Comparison of ENCODE assay signal across 8 cellular contexts in the genomic region with DNA sequence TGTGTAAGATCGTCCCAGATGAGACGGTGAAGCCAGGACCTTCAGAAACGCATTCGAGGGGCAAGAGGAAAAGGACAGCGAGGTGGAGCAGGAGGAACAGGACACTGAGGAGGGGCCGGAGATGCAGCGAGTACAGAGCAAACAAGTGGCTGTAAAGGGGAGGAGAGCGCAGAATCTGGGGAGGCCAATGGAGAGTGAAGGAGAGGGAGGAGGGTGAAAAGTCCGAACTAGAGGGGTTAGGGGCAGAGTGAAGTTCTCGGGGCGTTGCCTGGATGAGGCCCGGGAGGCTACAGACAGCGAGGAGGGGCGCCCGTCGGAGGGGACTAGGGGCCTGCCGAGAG. TPM values are rescaled to one million over a fixed set of nuclear protein-coding genes. Genes with fewer than 3 reads are reported as not detected.
A peak's percentile ranks its signal among the peaks of the same experiment; 100 is the strongest.
DNase-seq lines count a peak whose midpoint lies in the region; ATAC-seq and TF ChIP-seq lines count a peak whose summit lies in the region.

No MANE protein-coding gene starts in this region.

- H3K4me1 Mint-ChIP-seq in T-helper 17 cell, result peaks cover 18% of the 10 kb centered on the region

- no peaks in the 10 kb centered on the region for H3K36me3 Mint-ChIP-seq in T-helper 17 cell (ENCODE audit: low read depth)

- peak overlapping the region; percentile 89 for H3K4me3 Mint-ChIP-seq in T-helper 17 cell

- H3K4me3 ChIP-seq in HFF-Myc (replicated peaks; ENCODE audit: low read depth, low read length) (peak overlapping the region; percentile 45), fibroblast of villous mesenchyme (ENCODE audit: low read depth, low read length) (peak overlapping the region; percentile 64), skin epidermis (peak overlapping the region in 6 of 7 experiments; percentile 42 to 57 (median 52))

- DNase-seq in HFF-Myc (ENCODE audit: extremely low read depth, low read depth) (no peak), T-helper 17 cell (no peak), fibroblast of villous mesenchyme (ENCODE audit: low read depth) (no peak), DMS 273 (lab: John Stamatoyannopoulos, UW; ENCODE audit: unreplicated experiment) (no peak), H4 (ENCODE audit: low spot score) (no peak), NCI-H526 treated with DMSO at 0.1 percent for 48 hours (lab: John Stamatoyannopoulos, UW) (no peak)

- no peaks in the 10 kb centered on the region for H3K9me3 ChIP-seq in T-helper 17 cell (ENCODE audit: control insufficient read depth, low read length, poor library complexity, severe bottlenecking)

- no peaks in the 10 kb centered on the region for H3K27me3 Mint-ChIP-seq in T-helper 17 cell

- no peak overlapping the region for H3K27ac ChIP-seq in skin epidermis

- no peak for TF ChIP-seq CTCF in HFF-Myc (IDR thresholded peaks at IDR 0.05; ENCODE audit: low read depth, low read length, missing control alignments)
- TF ChIP-seq CTCF in fibroblast of villous mesenchyme (IDR thresholded peaks at IDR 0.05; ENCODE audit: insufficient read depth, low read depth, low read length), result no peak

- H3K27ac Mint-ChIP-seq in T-helper 17 cell, result peak overlapping the region; percentile 85

- no peak for ATAC-seq in T-helper 17 cell
- ATAC-seq in GM18870 (IDR thresholded peaks at IDR 0.05; ENCODE audit: unreplicated experiment), result no peak

RNA-seq across cellular contexts. Expression of a gene that starts 8.8 kb away (rescaled TPM):
- 10 to 100 TPM; 59.4 to 69.3 TPM for total RNA-seq in T-helper 17 cell
- 26.8 and 32.2 TPM in 2 replicates for total RNA-seq in fibroblast of villous mesenchyme
- total RNA-seq in H4 (2014; rRNA removed; shearing (Covaris generic)), result 8.6 and 12.9 TPM in 2 replicates

RNA-seq across cellular contexts. Expression of a gene that starts 14.9 kb away (rescaled TPM):
- total RNA-seq in T-helper 17 cell (10 to 100 TPM; 25.6 to 30.1 TPM), fibroblast of villous mesenchyme (22.0 and 27.7 TPM in 2 replicates)
- total RNA-seq in H4 (2014; rRNA removed; shearing (Covaris generic)), result 33.6 and 38.7 TPM in 2 replicates

RNA-seq across cellular contexts. Expression of a gene that starts 24.4 kb away (rescaled TPM):
- total RNA-seq in T-helper 17 cell, result under 1 TPM in 1 of 2 donors, not detected in 1; 0.13 TPM
- 0.32 and 0.43 TPM in 2 replicates for total RNA-seq in fibroblast of villous mesenchyme
- 0.10 TPM in 1 of 2 replicates, not detected in the other for total RNA-seq in H4 (2014; rRNA removed; shearing (Covaris generic))

RNA-seq across cellular contexts. Expression of a gene that starts 27.2 kb away (rescaled TPM):
- total RNA-seq in T-helper 17 cell (10 to 100 TPM; 28.3 to 31.0 TPM), fibroblast of villous mesenchyme (19.0 and 27.1 TPM in 2 replicates)
- 26.7 and 35.4 TPM in 2 replicates for total RNA-seq in H4 (2014; rRNA removed; shearing (Covaris generic))
